Comparison of ENCODE assay signal across 33 cellular contexts in the genomic region with DNA sequence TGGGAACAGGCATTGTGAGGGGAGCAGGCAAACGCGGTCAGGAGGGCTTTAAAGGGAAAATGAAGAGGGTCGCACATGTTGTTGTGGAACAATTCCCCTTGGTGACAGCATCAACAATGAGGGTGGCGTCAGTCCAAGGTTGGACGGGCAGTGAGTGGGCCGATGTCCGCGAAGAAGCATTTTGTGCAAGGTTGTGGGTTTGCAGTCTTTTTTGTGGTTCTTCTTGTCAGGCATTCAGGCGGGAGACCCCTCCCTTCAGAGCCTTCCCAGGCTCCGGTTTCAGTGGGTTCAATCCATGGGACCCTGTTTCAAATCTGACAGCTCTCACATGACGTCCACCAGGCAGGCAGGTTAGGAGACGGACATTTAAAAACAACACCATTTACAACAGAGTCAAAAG. TPM values are rescaled to one million over a fixed set of nuclear protein-coding genes. Genes with fewer than 3 reads are reported as not detected.
"Had no signal": no experiment of that assay in that cellular context is flagged by ENCODE, and none has a peak within 500 bp of the region (broad histone marks: within the 10 kb centered on the region; RNA-seq: fewer than 3 reads in every experiment).

No MANE protein-coding gene starts in this region.

- ATAC-seq: activated CD4-positive, alpha-beta T cell treated with anti-CD3 and anti-CD28 coated beads for 36 hours; esophagus mucosa; heart left ventricle; naive thymus-derived CD4-positive, alpha-beta T cell; stimulated activated memory B cell treated with anti-CD40 and anti-IgM and Interleukin-4, amounts not matched to agents 10 μg/mL and 1 μg/mL and 100 μg/mL, for 72 hours had no signal

- H3K36me3 Mint-ChIP-seq: activated CD4-positive, alpha-beta memory T cell treated with anti-CD3 and anti-CD28 coated beads for 36 hours; activated naive CD4-positive, alpha-beta T cell treated with anti-CD3 and anti-CD28 coated beads, Interleukin-2, amount 10 ng/mL, durations not matched to agents 7 days and 5 days; activated naive CD8-positive, alpha-beta T cell treated with anti-CD3 and anti-CD28 coated beads, Interleukin-2, amount 10 ng/mL, durations not matched to agents 7 days and 5 days; naive thymus-derived CD4-positive, alpha-beta T cell; stimulated activated memory B cell treated with anti-CD40 and anti-IgM and Interleukin-4, amounts not matched to agents 10 μg/mL and 1 μg/mL and 100 μg/mL, for 72 hours had no signal

- H3K4me3 ChIP-seq: heart left ventricle, left ventricle myocardium inferior, ovary, prostate gland, smooth muscle cell, stomach, thyroid gland, upper lobe of right lung had no signal

- H3K9me3 Mint-ChIP-seq: activated CD4-positive, alpha-beta memory T cell treated with anti-CD3 and anti-CD28 coated beads for 36 hours; activated naive CD4-positive, alpha-beta T cell treated with anti-CD3 and anti-CD28 coated beads, Interleukin-2, amount 10 ng/mL, durations not matched to agents 7 days and 5 days; activated naive CD8-positive, alpha-beta T cell treated with anti-CD3 and anti-CD28 coated beads, Interleukin-2, amount 10 ng/mL, durations not matched to agents 7 days and 5 days; activated T-cell treated with anti-CD3 and anti-CD28 coated beads, Interleukin-2, amount 50 U/mL, for 24 hours; central memory CD8-positive, alpha-beta T cell; dendritic cell treated with granulocyte-macrophage colony-stimulating factor and Interleukin-4, amounts not matched to agents 40 ng/mL and 50 ng/mL, for 4 days; endodermal cell; stimulated activated memory B cell treated with anti-CD40 and anti-IgM and Interleukin-4, amounts not matched to agents 10 μg/mL and 1 μg/mL and 100 μg/mL, for 72 hours; T-helper 2 cell treated with Interferon-gamma antibody and Interleukin-4, amounts not matched to agents 5 μg/mL and 100 μg/mL, for 36 hours had no signal

- H3K27me3 ChIP-seq: ovary, thyroid gland had no signal

- H3K4me1 ChIP-seq: prostate gland had no signal

- DNase-seq: activated CD4-positive, alpha-beta memory T cell treated with anti-CD3 and anti-CD28 coated beads for 36 hours; activated CD4-positive, alpha-beta T cell treated with anti-CD3 and anti-CD28 coated beads for 36 hours; activated CD4-positive, CD25-positive, alpha-beta regulatory T cell; activated CD8-positive, alpha-beta memory T cell treated with anti-CD3 and anti-CD28 coated beads, Interleukin-2, amount 50 U/mL, for 4 hours; activated gamma-delta T cell; activated naive CD4-positive, alpha-beta T cell treated with anti-CD3 and anti-CD28 coated beads, Interleukin-2, amount 10 ng/mL, durations not matched to agents 7 days and 5 days; activated naive CD8-positive, alpha-beta T cell treated with anti-CD3 and anti-CD28 coated beads, Interleukin-2, amount 10 ng/mL, durations not matched to agents 7 days and 5 days; activated T-cell treated with anti-CD3 and anti-CD28 coated beads, Interleukin-2, amount 50 U/mL, for 24 hours; amygdala; endodermal cell; foreskin fibroblast; left ventricle myocardium inferior; naive thymus-derived CD4-positive, alpha-beta T cell; ovary; retina; stimulated activated CD4-positive, alpha-beta T cell treated with anti-CD3 and anti-CD28 coated beads, Interleukin-1b, Interleukin-23, amount 100 ng/mL, for 48 hours; stimulated activated CD4-positive, alpha-beta T cell treated with anti-CD3 and anti-CD28 coated beads, Interleukin-4, amount 100 ng/mL, for 4 hours; stimulated activated CD8-positive, alpha-beta memory T cell treated with anti-CD3 and anti-CD28 coated beads, Interleukin-4, amount 100 ng/mL, for 48 hours; stomach; T-helper 1 cell; thyroid gland; upper lobe of right lung had no signal

- H3K4me2 ChIP-seq: smooth muscle cell had no signal

- H3K27ac Mint-ChIP-seq: activated CD4-positive, alpha-beta memory T cell treated with anti-CD3 and anti-CD28 coated beads for 36 hours; activated CD4-positive, alpha-beta T cell treated with anti-CD3 and anti-CD28 coated beads for 36 hours; activated naive CD4-positive, alpha-beta T cell treated with anti-CD3 and anti-CD28 coated beads, Interleukin-2, amount 10 ng/mL, durations not matched to agents 7 days and 5 days; activated naive CD8-positive, alpha-beta T cell treated with anti-CD3 and anti-CD28 coated beads, Interleukin-2, amount 10 ng/mL, durations not matched to agents 7 days and 5 days; activated T-cell treated with anti-CD3 and anti-CD28 coated beads, Interleukin-2, amount 50 U/mL, for 24 hours; dendritic cell treated with granulocyte-macrophage colony-stimulating factor and Interleukin-4, amounts not matched to agents 40 ng/mL and 50 ng/mL, for 4 days; endodermal cell; naive thymus-derived CD4-positive, alpha-beta T cell; stimulated activated memory B cell treated with anti-CD40 and anti-IgM and Interleukin-4, amounts not matched to agents 10 μg/mL and 1 μg/mL and 100 μg/mL, for 72 hours; T-helper 2 cell treated with Interferon-gamma antibody and Interleukin-4, amounts not matched to agents 5 μg/mL and 100 μg/mL, for 36 hours had no signal

- H3K9me3 ChIP-seq: left ventricle myocardium inferior, ovary, prostate gland, stomach, thyroid gland, upper lobe of right lung had no signal

- H3K4me3 Mint-ChIP-seq: activated CD4-positive, alpha-beta memory T cell treated with anti-CD3 and anti-CD28 coated beads for 36 hours; activated CD4-positive, alpha-beta T cell treated with anti-CD3 and anti-CD28 coated beads for 36 hours; activated naive CD4-positive, alpha-beta T cell treated with anti-CD3 and anti-CD28 coated beads, Interleukin-2, amount 10 ng/mL, durations not matched to agents 7 days and 5 days; activated naive CD8-positive, alpha-beta T cell treated with anti-CD3 and anti-CD28 coated beads, Interleukin-2, amount 10 ng/mL, durations not matched to agents 7 days and 5 days; activated T-cell treated with anti-CD3 and anti-CD28 coated beads, Interleukin-2, amount 50 U/mL, for 24 hours; central memory CD8-positive, alpha-beta T cell; dendritic cell treated with granulocyte-macrophage colony-stimulating factor and Interleukin-4, amounts not matched to agents 40 ng/mL and 50 ng/mL, for 4 days; endodermal cell; naive thymus-derived CD4-positive, alpha-beta T cell; stimulated activated memory B cell treated with anti-CD40 and anti-IgM and Interleukin-4, amounts not matched to agents 10 μg/mL and 1 μg/mL and 100 μg/mL, for 72 hours; T-helper 2 cell treated with Interferon-gamma antibody and Interleukin-4, amounts not matched to agents 5 μg/mL and 100 μg/mL, for 36 hours had no signal

- H3K36me3 ChIP-seq: heart left ventricle, left ventricle myocardium inferior, ovary, prostate gland, stomach, thyroid gland, upper lobe of right lung had no signal

- H3K27ac ChIP-seq: heart left ventricle, left ventricle myocardium inferior, ovary, prostate gland, stomach, thyroid gland, upper lobe of right lung had no signal

- H3K4me1 Mint-ChIP-seq: activated CD4-positive, alpha-beta T cell treated with anti-CD3 and anti-CD28 coated beads for 36 hours; activated naive CD4-positive, alpha-beta T cell treated with anti-CD3 and anti-CD28 coated beads, Interleukin-2, amount 10 ng/mL, durations not matched to agents 7 days and 5 days; stimulated activated memory B cell treated with anti-CD40 and anti-IgM and Interleukin-4, amounts not matched to agents 10 μg/mL and 1 μg/mL and 100 μg/mL, for 72 hours had no signal

RNA-seq across cellular contexts. Expression of a gene that starts 11.1 kb away (rescaled TPM):
- total RNA-seq: activated CD4-positive, alpha-beta memory T cell treated with anti-CD3 and anti-CD28 coated beads for 36 hours; activated CD4-positive, alpha-beta T cell treated with anti-CD3 and anti-CD28 coated beads for 36 hours; activated CD8-positive, alpha-beta memory T cell treated with anti-CD3 and anti-CD28 coated beads for 36 hours; activated naive CD8-positive, alpha-beta T cell treated with anti-CD3 and anti-CD28 coated beads, Interleukin-2, amount 10 ng/mL, durations not matched to agents 7 days and 5 days; esophagus mucosa; heart left ventricle; kidney epithelial cell; left ventricle myocardium inferior; lung microvascular endothelial cell; naive thymus-derived CD4-positive, alpha-beta T cell; smooth muscle cell; thyroid gland; upper lobe of right lung had no signal

RNA-seq across cellular contexts. Expression of a gene that starts 34.9 kb away (rescaled TPM):
- total RNA-seq: activated CD4-positive, alpha-beta memory T cell treated with anti-CD3 and anti-CD28 coated beads for 36 hours; activated CD4-positive, alpha-beta T cell treated with anti-CD3 and anti-CD28 coated beads for 36 hours; activated CD8-positive, alpha-beta memory T cell treated with anti-CD3 and anti-CD28 coated beads for 36 hours; activated naive CD8-positive, alpha-beta T cell treated with anti-CD3 and anti-CD28 coated beads, Interleukin-2, amount 10 ng/mL, durations not matched to agents 7 days and 5 days; endodermal cell; esophagus mucosa; heart left ventricle; kidney epithelial cell; left ventricle myocardium inferior; lung microvascular endothelial cell; naive thymus-derived CD4-positive, alpha-beta T cell; ovary; prostate gland; smooth muscle cell; stomach; thyroid gland; upper lobe of right lung had no signal
